ENCODE assay signal across 26 cellular contexts in the genomic region with DNA sequence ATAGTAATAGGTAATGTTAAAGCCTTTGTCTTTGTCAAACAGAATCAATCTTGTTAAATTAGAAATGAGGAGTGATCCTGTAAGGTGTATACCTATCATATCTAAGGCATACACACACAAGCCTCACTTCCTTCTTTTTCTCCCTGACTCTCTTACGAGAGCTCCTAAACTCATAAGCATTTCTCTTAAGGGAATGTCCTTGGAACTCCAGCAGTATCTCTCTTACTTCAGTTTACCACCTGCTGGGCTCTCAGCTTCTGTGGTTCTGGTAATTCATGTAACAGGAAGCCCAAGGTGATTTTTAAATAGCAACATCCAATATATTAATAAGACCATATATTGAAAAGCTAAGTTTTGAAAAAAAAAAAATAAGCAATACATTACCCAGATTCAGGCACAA.
"Had no signal": no experiment of that assay in that cellular context is flagged by ENCODE, and none has a peak within 500 bp of the region (broad histone marks: within the 10 kb centered on the region; RNA-seq: fewer than 3 reads in every experiment).

No MANE protein-coding gene starts in this region.

- H3K4me1 Mint-ChIP-seq: memory B cell; neural progenitor cell; stimulated activated effector memory CD8-positive, alpha-beta T cell treated with anti-CD3 and anti-CD28 coated beads, Interleukin-12 subunit alpha, Interleukin-12 subunit beta, amount 100 ng/mL, for 72 hours had no signal

- H3K4me3 Mint-ChIP-seq: immature natural killer cell; memory B cell; mesothelial cell of epicardium; naive thymus-derived CD4-positive, alpha-beta T cell; nephron; neural progenitor cell; stimulated activated effector memory CD8-positive, alpha-beta T cell treated with anti-CD3 and anti-CD28 coated beads, Interleukin-12 subunit alpha, Interleukin-12 subunit beta, amount 100 ng/mL, for 72 hours; type B pancreatic cell had no signal

- H3K27ac Mint-ChIP-seq: immature natural killer cell; memory B cell; mesothelial cell of epicardium; naive thymus-derived CD4-positive, alpha-beta T cell; nephron; neural progenitor cell; stimulated activated effector memory CD8-positive, alpha-beta T cell treated with anti-CD3 and anti-CD28 coated beads, Interleukin-12 subunit alpha, Interleukin-12 subunit beta, amount 100 ng/mL, for 72 hours; type B pancreatic cell had no signal

- H3K27me3 Mint-ChIP-seq: memory B cell; naive thymus-derived CD4-positive, alpha-beta T cell; type B pancreatic cell had no signal

- DNase-seq: dermis blood vessel endothelial cell; effector memory CD4-positive, alpha-beta T cell; foreskin keratinocyte; heart left ventricle; immature natural killer cell; naive thymus-derived CD4-positive, alpha-beta T cell; posterior cingulate gyrus; psoas muscle; right cardiac atrium; sigmoid colon; stimulated activated CD4-positive, alpha-beta T cell treated with anti-CD3 and anti-CD28 coated beads, Interleukin-2, amount 100 ng/mL, for 24 hours; stimulated activated CD4-positive, alpha-beta T cell treated with anti-CD3 and anti-CD28 coated beads, Interleukin-4, amount 100 ng/mL, for 24 hours; stimulated activated naive CD8-positive, alpha-beta T cell treated with anti-CD3 and anti-CD28 coated beads, Interleukin-15, Interleukin-2, amounts not matched to agents 100 U/mL and 50 U/mL, for 24 hours; substantia nigra; testis; tibial artery had no signal

- H3K9me3 Mint-ChIP-seq: immature natural killer cell; memory B cell; mesothelial cell of epicardium; naive thymus-derived CD4-positive, alpha-beta T cell; nephron; neural progenitor cell; stimulated activated effector memory CD8-positive, alpha-beta T cell treated with anti-CD3 and anti-CD28 coated beads, Interleukin-12 subunit alpha, Interleukin-12 subunit beta, amount 100 ng/mL, for 72 hours; type B pancreatic cell had no signal

- ATAC-seq: foreskin keratinocyte; gastroesophageal sphincter; heart left ventricle; left lobe of liver; naive thymus-derived CD4-positive, alpha-beta T cell; psoas muscle; right cardiac atrium; stimulated activated effector memory CD8-positive, alpha-beta T cell treated with anti-CD3 and anti-CD28 coated beads, Interleukin-12 subunit alpha, Interleukin-12 subunit beta, amount 100 ng/mL, for 72 hours; stimulated activated naive CD8-positive, alpha-beta T cell treated with anti-CD3 and anti-CD28 coated beads, Interleukin-15, Interleukin-2, amounts not matched to agents 100 U/mL and 50 U/mL, for 24 hours had no signal

- FAIRE-seq: endothelial cell of umbilical vein, keratinocyte had no signal
